13 cellular contexts compared by ENCODE assay signal in the genomic region with DNA sequence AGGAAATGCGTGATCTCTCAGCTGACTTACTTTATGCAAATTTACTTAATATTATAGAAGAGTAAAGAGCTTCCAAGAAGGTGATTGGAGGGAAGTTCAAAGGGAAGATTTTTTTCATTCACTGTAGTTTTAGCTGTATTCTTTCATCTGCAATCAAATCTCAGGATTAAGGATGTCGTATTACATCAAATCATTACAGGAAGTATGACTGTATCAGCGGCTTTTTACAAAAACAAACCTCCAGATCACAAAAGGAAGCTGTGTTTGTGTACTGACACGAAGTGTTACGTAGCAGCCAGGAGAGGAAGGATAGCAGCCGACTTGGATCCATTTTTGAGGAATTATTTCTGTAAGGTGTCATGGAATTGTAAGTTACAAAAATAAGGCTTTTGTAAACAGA. TPM values are rescaled to one million over a fixed set of nuclear protein-coding genes. Genes with fewer than 3 reads are reported as not detected.
DNase-seq lines count a peak whose midpoint lies in the region; ATAC-seq and TF ChIP-seq lines count a peak whose summit lies in the region.
"Had no signal": no experiment of that assay in that cellular context is flagged by ENCODE, and none has a peak within 500 bp of the region (broad histone marks: within the 10 kb centered on the region; RNA-seq: fewer than 3 reads in every experiment).

No MANE protein-coding gene starts in this region.

- H3K4me1 ChIP-seq in upper lobe of left lung: peaks cover 30 to 45% (median 35%) of the 10 kb centered on the region in 4 donors

- no peaks in the 10 kb centered on the region for H3K27me3 Mint-ChIP-seq in activated naive CD4-positive, alpha-beta T cell treated with anti-CD3 and anti-CD28 coated beads for 36 hours (ENCODE audit: low read depth)
- H3K27me3 Mint-ChIP-seq in stimulated activated memory B cell treated with anti-CD40 and anti-IgM and Interleukin-4, amounts not matched to agents 10 μg/mL and 1 μg/mL and 100 μg/mL, for 72 hours: no peaks in the 10 kb centered on the region
- H3K27me3 Mint-ChIP-seq: activated naive CD8-positive, alpha-beta T cell had no signal

- TF ChIP-seq POLR2A in upper lobe of left lung (IDR thresholded peaks at IDR 0.05): no peak

- no peak for DNase-seq in activated naive CD4-positive, alpha-beta T cell treated with anti-CD3 and anti-CD28 coated beads, Interleukin-2, amount 50 U/mL, for 72 hours (ENCODE audit: low spot score in 2 of 2)
- DNase-seq in activated naive CD4-positive, alpha-beta T cell treated with anti-CD3 and anti-CD28 coated beads for 36 hours: no peak
- DNase-seq in hepatic stellate cell (ENCODE audit: low spot score): peak; percentile 44
- no peak for DNase-seq in upper lobe of left lung
- no peak for DNase-seq in SIG-M5 (lab: John Stamatoyannopoulos, UW)
- DNase-seq: erythroblast, NCI-H187 treated with DMSO at 0.1 percent for 48 hours, right lobe of liver had no signal

- H3K36me3 Mint-ChIP-seq in activated naive CD4-positive, alpha-beta T cell treated with anti-CD3 and anti-CD28 coated beads, Interleukin-2, amount 50 U/mL, for 72 hours: peaks cover 0 to 5% of the 10 kb centered on the region in 2 donors
- H3K36me3 Mint-ChIP-seq in activated naive CD4-positive, alpha-beta T cell treated with anti-CD3 and anti-CD28 coated beads for 36 hours (ENCODE audit: low read depth): no peaks in the 10 kb centered on the region
- H3K36me3 Mint-ChIP-seq in stimulated activated memory B cell treated with anti-CD40 and anti-IgM and Interleukin-4, amounts not matched to agents 10 μg/mL and 1 μg/mL and 100 μg/mL, for 72 hours: no peaks in the 10 kb centered on the region
- H3K36me3 Mint-ChIP-seq: activated naive CD8-positive, alpha-beta T cell had no signal

- WGBS in upper lobe of left lung, 2 donors: 5 to 8% methylated on average over 6 of the region's 6 CpGs

- TF ChIP-seq CTCF in VCaP (conservative IDR thresholded peaks at IDR 0.05) (no peak), upper lobe of left lung (IDR thresholded peaks at IDR 0.05) (no peak)

- H3K4me3 Mint-ChIP-seq in activated naive CD4-positive, alpha-beta T cell treated with anti-CD3 and anti-CD28 coated beads for 36 hours: no peak overlapping the region
- H3K4me3 Mint-ChIP-seq in stimulated activated memory B cell treated with anti-CD40 and anti-IgM and Interleukin-4, amounts not matched to agents 10 μg/mL and 1 μg/mL and 100 μg/mL, for 72 hours: no peak overlapping the region
- H3K4me3 Mint-ChIP-seq: activated naive CD8-positive, alpha-beta T cell had no signal

- no peaks in the 10 kb centered on the region for H3K27me3 ChIP-seq in upper lobe of left lung
- H3K27me3 ChIP-seq: right lobe of liver had no signal

- H3K4me1 Mint-ChIP-seq in activated naive CD4-positive, alpha-beta T cell treated with anti-CD3 and anti-CD28 coated beads for 36 hours (ENCODE audit: low read depth): peaks cover 24% of the 10 kb centered on the region
- no peaks in the 10 kb centered on the region for H3K4me1 Mint-ChIP-seq in stimulated activated memory B cell treated with anti-CD40 and anti-IgM and Interleukin-4, amounts not matched to agents 10 μg/mL and 1 μg/mL and 100 μg/mL, for 72 hours

- TF ChIP-seq EP300 in upper lobe of left lung (IDR thresholded peaks at IDR 0.05): peak in 1 of 4 donors; percentile 2

- CTCF ChIA-PET in activated naive CD4-positive, alpha-beta T cell treated with anti-CD3 and anti-CD28 coated beads for 36 hours (lab: Charles Lee): interaction anchor here (0.6 to 2.7 kb wide), 2 partner anchors 46 to 459 kb away, joined by 3 to 15 read pairs; no protein-coding TSS in a partner anchor

- peaks cover 0 to 4% of the 10 kb centered on the region in 2 donors for H3K9me3 Mint-ChIP-seq in activated naive CD4-positive, alpha-beta T cell treated with anti-CD3 and anti-CD28 coated beads, Interleukin-2, amount 50 U/mL, for 72 hours
- H3K9me3 Mint-ChIP-seq in activated naive CD4-positive, alpha-beta T cell treated with anti-CD3 and anti-CD28 coated beads for 36 hours: no peaks in the 10 kb centered on the region
- no peaks in the 10 kb centered on the region for H3K9me3 Mint-ChIP-seq in stimulated activated memory B cell treated with anti-CD40 and anti-IgM and Interleukin-4, amounts not matched to agents 10 μg/mL and 1 μg/mL and 100 μg/mL, for 72 hours

- H3K4me3 ChIP-seq in upper lobe of left lung: no peak overlapping the region
- H3K4me3 ChIP-seq: lung, right lobe of liver had no signal

- ATAC-seq in activated naive CD4-positive, alpha-beta T cell treated with anti-CD3 and anti-CD28 coated beads, Interleukin-2, amount 50 U/mL, for 72 hours: peak; percentile 24 to 52
- ATAC-seq in upper lobe of left lung (ENCODE audit: low FRiP score in 2 of 2) (peak in 1 of 2 donors; percentile 35), GM18861 (IDR thresholded peaks at IDR 0.05; ENCODE audit: unreplicated experiment) (no peak)
- no peak for ATAC-seq in stimulated activated memory B cell treated with anti-CD40 and anti-IgM and Interleukin-4, amounts not matched to agents 10 μg/mL and 1 μg/mL and 100 μg/mL, for 72 hours

- intact Hi-C loops in activated naive CD4-positive, alpha-beta T cell treated with anti-CD3 and anti-CD28 coated beads for 36 hours (cut with micrococcal nuclease): loop anchor here (2.0 kb wide), 2 partner anchors 42 to 62 kb away; no protein-coding TSS in a partner anchor

- H3K9me3 ChIP-seq in upper lobe of left lung: no peaks in the 10 kb centered on the region
- H3K9me3 ChIP-seq: right lobe of liver had no signal

- peak overlapping the region in 1 of 2 donors; percentile 64 for H3K27ac Mint-ChIP-seq in activated naive CD4-positive, alpha-beta T cell treated with anti-CD3 and anti-CD28 coated beads, Interleukin-2, amount 50 U/mL, for 72 hours
- H3K27ac Mint-ChIP-seq in activated naive CD4-positive, alpha-beta T cell treated with anti-CD3 and anti-CD28 coated beads for 36 hours: no peak overlapping the region
- no peak overlapping the region for H3K27ac Mint-ChIP-seq in stimulated activated memory B cell treated with anti-CD40 and anti-IgM and Interleukin-4, amounts not matched to agents 10 μg/mL and 1 μg/mL and 100 μg/mL, for 72 hours
- H3K27ac Mint-ChIP-seq: activated naive CD8-positive, alpha-beta T cell had no signal

- H3K27ac ChIP-seq in VCaP: peak overlapping the region; percentile 19; the same call in 1 of the 2 replicates
- H3K27ac ChIP-seq in upper lobe of left lung: peak overlapping the region; percentile 11 to 67 (median 26)

- no peaks in the 10 kb centered on the region for H3K36me3 ChIP-seq in upper lobe of left lung
- H3K36me3 ChIP-seq: right lobe of liver had no signal

RNA-seq across cellular contexts. Expression of gene KCNJ15, which starts 49.6 kb away (rescaled TPM):
- 1 to 10 TPM in 1 of 2 donors, under 1 TPM in 1; 0.20 to 1.5 TPM for total RNA-seq in activated naive CD4-positive, alpha-beta T cell treated with anti-CD3 and anti-CD28 coated beads, Interleukin-2, amount 50 U/mL, for 72 hours
- under 1 TPM; 0.60 to 0.96 TPM for total RNA-seq in activated naive CD4-positive, alpha-beta T cell treated with anti-CD3 and anti-CD28 coated beads for 36 hours
- total RNA-seq in upper lobe of left lung: 10 to 100 TPM; 17.9 to 93.0 (median 48.6) TPM

Comparison
In these comparisons a context has a peak if more than half of its experiments do, and no peak if none do; other contexts are left out.
1. ATAC-seq: peak in activated naive CD4-positive, alpha-beta T cell treated with anti-CD3 and anti-CD28 coated beads, Interleukin-2, amount 50 U/mL, for 72 hours (2 of 2); none in stimulated activated memory B cell treated with anti-CD40 and anti-IgM and Interleukin-4, amounts not matched to agents 10 μg/mL and 1 μg/mL and 100 μg/mL, for 72 hours (single experiment) and GM18861 (single experiment).
2. RNA of gene KCNJ15, which starts 49.6 kb away (total RNA-seq): 17.9 to 93.0 TPM in upper lobe of left lung; 0.20 to 1.5 TPM in activated naive CD4-positive, alpha-beta T cell treated with anti-CD3 and anti-CD28 coated beads, Interleukin-2, amount 50 U/mL, for 72 hours and 0.60 to 0.96 TPM in activated naive CD4-positive, alpha-beta T cell treated with anti-CD3 and anti-CD28 coated beads for 36 hours; every median in the first group is over 4 times any median in the second.